Comparison of ENCODE assay signal across 8 cellular contexts in genomic region chr2:219278655-219279150, GRCh38. TPM values are rescaled to one million over a fixed set of nuclear protein-coding genes. Genes with fewer than 3 reads are reported as not detected.
DNase-seq lines count a peak whose midpoint lies in the region; ATAC-seq, FAIRE-seq and TF ChIP-seq lines count a peak whose summit lies in the region.

No MANE protein-coding gene starts in this region.

- H4K5ac ChIP-seq in H1 (ENCODE audit: insufficient read length, low read depth, low read length), result peak overlapping the region; percentile 41

- no peak for TF ChIP-seq EP300 in H1 (IDR thresholded peaks at IDR 0.05; ENCODE audit: borderline replicate concordance in 1 of 2, low read depth in 2 of 2, low read length in 2 of 2)

- H3K23me2 ChIP-seq in H1 (ENCODE audit: low read depth, low read length), result peaks cover 8% of the 10 kb centered on the region; the same call in 1 of the 2 replicates

- peak; percentile 24 for FAIRE-seq in H1 (lab: Jason Lieb, UNC)

- peaks cover 31% of the 10 kb centered on the region for H3K36me3 ChIP-seq in CD4-positive, alpha-beta memory T cell (ENCODE audit: insufficient read depth, low read length)
- H3K36me3 ChIP-seq in H1 (ENCODE audit: control insufficient read depth in 2 of 4, insufficient read depth in 4 of 4, low read length in 3 of 4), result peaks cover 0 to 4% (median under 1%) of the 10 kb centered on the region in 4 experiments; a peak in 2 of 8 replicates
- peaks cover 8% of the 10 kb centered on the region for H3K36me3 ChIP-seq in neuron (ENCODE audit: insufficient read depth, low read length)

- peak overlapping the region; percentile 19; the same call in 1 of the 2 replicates for H2BK15ac ChIP-seq in H1 (ENCODE audit: low read length)

- no peak overlapping the region for H2BK20ac ChIP-seq in H1 (ENCODE audit: low read length)

- peaks cover 17 to 51% (median 40%) of the 10 kb centered on the region in 4 donors for H3K4me1 Mint-ChIP-seq in CD4-positive, alpha-beta memory T cell

- H3K79me1 ChIP-seq in H1 (ENCODE audit: low read depth, low read length), result no peaks in the 10 kb centered on the region; the same call in 1 of the 2 replicates

- H2AFZ ChIP-seq in H1 (ENCODE audit: low read length), result no peak overlapping the region
- H2AFZ ChIP-seq in neuron (ENCODE audit: low read depth, low read length), result peak overlapping the region; percentile 31

- no peak overlapping the region for H4K91ac ChIP-seq in H1 (replicated peaks; ENCODE audit: insufficient read length, low read length)

- H3K4me3 Mint-ChIP-seq in CD4-positive, alpha-beta memory T cell, result peak overlapping the region; percentile 82 to 98 (median 93)

- H3K4ac ChIP-seq in H1 (replicated peaks; ENCODE audit: insufficient read length, low read depth, low read length), result no peak overlapping the region

- POLR2A ChIA-PET in CD4-positive, alpha-beta memory T cell (lab: Charles Lee; ENCODE audit: partially characterized antibody), result interaction anchor here (0.8 to 10.9 kb wide), 23 partner anchors 11 to 319 kb away, joined by 3 to 338 read pairs (median 7); partner anchors contain the start of genes ABCB6, ANKZF1, ATG9A and CNPPD1
- POLR2A ChIA-PET in H1 (lab: Charles Lee; ENCODE audit: partially characterized antibody), result interaction anchor here (0.7 to 4.5 kb wide), 13 partner anchors 12 to 103 kb away, joined by 3 to 33 read pairs (median 4); partner anchors contain the start of genes ABCB6, ATG9A, GLB1L and PTPRN

- H2BK12ac ChIP-seq in H1 (ENCODE audit: low read depth, low read length), result no peak overlapping the region

- CTCF ChIA-PET in CD4-positive, alpha-beta memory T cell (lab: Charles Lee; ENCODE audit: partially characterized antibody), result interaction anchor here (0.8 to 14.0 kb wide), 15 partner anchors 9 to 105 kb away, joined by 3 to 208 read pairs (median 16); partner anchors contain the start of genes ANKZF1, ATG9A, CNPPD1 and GLB1L
- CTCF ChIA-PET in H1 (lab: Charles Lee; ENCODE audit: partially characterized antibody), result interaction anchor here (0.6 to 12.1 kb wide), 24 partner anchors 12 to 1522 kb away, joined by 3 to 220 read pairs (median 4); partner anchors contain the start of genes ABCB6, GLB1L, STK16 and TUBA4A

- peak overlapping the region; percentile 96 to 100 (median 100) for H3K27ac Mint-ChIP-seq in CD4-positive, alpha-beta memory T cell

- intact Hi-C loops in CD4-positive, alpha-beta memory T cell (cut with micrococcal nuclease), result loop anchor here (1.0 to 10.0 kb wide), 10 partner anchors 17 to 384 kb away; partner anchors contain the start of genes ANKZF1, ATG9A, CHPF and NHEJ1

- H2BK120ac ChIP-seq in H1 (replicated peaks; ENCODE audit: low read depth, low read length), result no peak overlapping the region

- H2BK5ac ChIP-seq in H1 (ENCODE audit: low read depth, low read length), result peak overlapping the region; percentile 66; the same call in 1 of the 2 replicates

- H2AK5ac ChIP-seq in H1 (ENCODE audit: low read depth, low read length), result no peak overlapping the region; the same call in 1 of the 2 replicates

- H3K27me3 ChIP-seq in CD4-positive, alpha-beta memory T cell (ENCODE audit: insufficient read depth, low read length), result no peaks in the 10 kb centered on the region
- no peaks in the 10 kb centered on the region; a peak in 1 of 7 replicates for H3K27me3 ChIP-seq in H1 (replicated peaks in 1 of 4; ENCODE audit: control insufficient read depth in 3 of 4, extremely low read depth in 1 of 4, insufficient read depth in 3 of 4, low read length in 3 of 4)
- H3K27me3 ChIP-seq in neuron (ENCODE audit: insufficient read depth, low read length), result peaks cover 5% of the 10 kb centered on the region

- WGBS in H1 (ENCODE audit: extremely low coverage in 1 of 2, insufficient coverage in 1 of 2, insufficient read length in 1 of 2, insufficient replicate concordance in 2 of 2, low coverage in 1 of 2, low lambda C conversion rate in 2 of 2, missing lambda C conversion rate in 1 of 2), 2 experiments, result 36% methylated on average over 9 of the region's 9 CpGs; no CpG with 5 or more reads in 1 of the 2 experiments

- peak overlapping the region in 3 of 4 experiments; percentile 38 to 49 (median 41); a peak in 3 of 7 replicates for H3K9ac ChIP-seq in H1 (replicated peaks in 1 of 4; ENCODE audit: extremely low read depth in 1 of 4, low read depth in 3 of 4, low read length in 3 of 4)

- H3K4me3 ChIP-seq in CD4-positive, alpha-beta memory T cell (ENCODE audit: low read length in 2 of 2), result peak overlapping the region in 1 of 2 donors; percentile 63
- H3K4me3 ChIP-seq in H1 (ENCODE audit: extremely low read depth in 1 of 4, insufficient read depth in 2 of 4, low read depth in 3 of 4, low read length in 4 of 4), result peak overlapping the region; percentile 45 to 75 (median 52)
- peak overlapping the region; percentile 57 for H3K4me3 ChIP-seq in neuron (ENCODE audit: low read length)

- no peaks in the 10 kb centered on the region for H3K9me3 ChIP-seq in CD4-positive, alpha-beta memory T cell (ENCODE audit: control insufficient read depth in 1 of 2, low read length in 2 of 2)
- no peaks in the 10 kb centered on the region for H3K9me3 ChIP-seq in H1 (ENCODE audit: insufficient read depth in 2 of 2, low read depth in 1 of 2, low read length in 1 of 2)
- H3K9me3 ChIP-seq in neuron (ENCODE audit: low read length), result no peaks in the 10 kb centered on the region

- TF ChIP-seq RAD21 in H1 (IDR thresholded peaks at IDR 0.05 in 1 of 2, conservative IDR thresholded peaks at IDR 0.05 in 1 of 2; ENCODE audit: low read depth in 2 of 2, low read length in 2 of 2), result no peak

- H3K9me3 Mint-ChIP-seq in CD4-positive, alpha-beta memory T cell, result no peaks in the 10 kb centered on the region

- peaks cover 40% of the 10 kb centered on the region for H3K4me1 ChIP-seq in CD4-positive, alpha-beta memory T cell (ENCODE audit: insufficient read depth, low read length)
- H3K4me1 ChIP-seq in H1 (replicated peaks in 1 of 4; ENCODE audit: control insufficient read depth in 3 of 4, insufficient read depth in 4 of 4, low read length in 3 of 4) (peaks cover 9 to 23% (median 14%) of the 10 kb centered on the region in 4 experiments), neuron (ENCODE audit: insufficient read depth, low read length) (peaks cover 30% of the 10 kb centered on the region)

- H3K14ac ChIP-seq in H1 (ENCODE audit: insufficient read length), result no peak overlapping the region

- no peak for TF ChIP-seq CTCF in H1 (IDR thresholded peaks at IDR 0.05; ENCODE audit: control extremely low read depth in 1 of 3, insufficient read depth in 1 of 3, low read depth in 1 of 3, low read length in 3 of 3)

- peak overlapping the region; percentile 87; the same call in 1 of the 2 replicates for H3K18ac ChIP-seq in H1 (ENCODE audit: extremely low read depth, low read length)

- H3K79me2 ChIP-seq in H1 (ENCODE audit: control insufficient read depth in 1 of 2, insufficient read depth in 2 of 2, low read length in 2 of 2), result no peaks in the 10 kb centered on the region

- no peak overlapping the region; the same call in 1 of the 2 replicates for H4K8ac ChIP-seq in H1 (ENCODE audit: extremely low read depth, insufficient read depth, low read length)

- TF ChIP-seq POLR2A in H1 (IDR thresholded peaks at IDR 0.05; ENCODE audit: control extremely low read depth in 1 of 2, low read depth in 2 of 2, low read length in 2 of 2), result no peak

- no peaks in the 10 kb centered on the region for H4K20me1 ChIP-seq in H1 (replicated peaks in 1 of 2; ENCODE audit: control insufficient read depth in 1 of 2, insufficient read depth in 2 of 2, low read length in 2 of 2)

- ATAC-seq in HG03457 (IDR thresholded peaks at IDR 0.05; ENCODE audit: unreplicated experiment) (no peak), GM19035 (IDR thresholded peaks at IDR 0.05; ENCODE audit: unreplicated experiment) (no peak)

- H3K56ac ChIP-seq in H1 (replicated peaks; ENCODE audit: insufficient read length, low read depth, low read length), result no peak overlapping the region

- H3K36me3 Mint-ChIP-seq in CD4-positive, alpha-beta memory T cell, result peaks cover 27 to 40% of the 10 kb centered on the region in 2 donors

- no peaks in the 10 kb centered on the region for H3K27me3 Mint-ChIP-seq in CD4-positive, alpha-beta memory T cell

- no peak overlapping the region for H3K23ac ChIP-seq in H1 (ENCODE audit: insufficient read length)

- H3K4me2 ChIP-seq in H1 (ENCODE audit: insufficient read depth in 1 of 2, low read depth in 2 of 2, low read length in 2 of 2), result peak overlapping the region; percentile 73 to 87

- DNase-seq in CD4-positive, alpha-beta memory T cell, result no peak
- DNase-seq in NAMALWA (ENCODE audit: low spot score), result peak; percentile 82
- DNase-seq in H1 (ENCODE audit: low read depth in 1 of 2, low spot score in 2 of 2), result no peak
- no peak for DNase-seq in NCI-H774 (lab: John Stamatoyannopoulos, UW)
- no peak for DNase-seq in SHP77 treated with DMSO at 0.1 percent for 48 hours (lab: John Stamatoyannopoulos, UW)

- H3K27ac ChIP-seq in CD4-positive, alpha-beta memory T cell (ENCODE audit: low read depth, low read length), result peak overlapping the region; percentile 98
- peak overlapping the region; percentile 66; the same call in 1 of the 2 replicates for H3K27ac ChIP-seq in H1 (ENCODE audit: low read depth, low read length)

RNA-seq across cellular contexts. Expression of gene DNAJB2, which starts 0.5 kb away (rescaled TPM):
- 100 to 1,000 TPM; 110 to 117 TPM for total RNA-seq in CD4-positive, alpha-beta memory T cell
- polyA plus RNA-seq in CD4-positive, alpha-beta memory T cell, result 1 to 10 TPM; 4.1 to 6.8 TPM
- 26.3 and 33.5 TPM in 2 replicates for total RNA-seq in H1 (2021; fragmentation: NEBNext Ultra II Directional; extraction: Animal tissue kit (Norgen Biotek cat#: 25700))
- polyA plus RNA-seq in H1 (2011; rRNA removed), result 21.0 and 28.6 TPM in 2 replicates
- polyA plus RNA-seq in H1 (2011; cell fraction: cytosol; rRNA removed), result 22.5 TPM
- 52.6 TPM for polyA plus RNA-seq in H1 (2011; cell fraction: nucleus; rRNA removed)
- polyA plus RNA-seq in H1 (2012, experiment 1 of 2), result 21.6 to 24.7 TPM (median 23.8 TPM) in 4 replicates
- polyA plus RNA-seq in H1 (2012, experiment 2 of 2), result 15.1 TPM
- 21.5 TPM for polyA plus RNA-seq in H1 (2013, experiment 1 of 2)
- polyA plus RNA-seq in H1 (2013, experiment 2 of 2), result 20.5 TPM
- polyA minus RNA-seq in H1 (2011; rRNA and poly(A)+ RNA removed), result 15.1 and 15.9 TPM in 2 replicates
- 10.3 TPM for polyA minus RNA-seq in H1 (2011; cell fraction: cytosol; rRNA and poly(A)+ RNA removed)
- 16.1 TPM for polyA minus RNA-seq in H1 (2011; cell fraction: nucleus; rRNA and poly(A)+ RNA removed)

RNA-seq across cellular contexts. Expression of gene TUBA4A, which starts 25.0 kb away (rescaled TPM):
- total RNA-seq in CD4-positive, alpha-beta memory T cell, result 100 to 1,000 TPM; 242 to 259 TPM
- 100 to 1,000 TPM; 157 to 268 TPM for polyA plus RNA-seq in CD4-positive, alpha-beta memory T cell
- 59.5 and 67.3 TPM in 2 replicates for total RNA-seq in H1 (2021; fragmentation: NEBNext Ultra II Directional; extraction: Animal tissue kit (Norgen Biotek cat#: 25700))
- polyA plus RNA-seq in H1 (2011; rRNA removed), result 172 and 174 TPM in 2 replicates
- polyA plus RNA-seq in H1 (2011; cell fraction: cytosol; rRNA removed), result 93.1 TPM
- 114 TPM for polyA plus RNA-seq in H1 (2011; cell fraction: nucleus; rRNA removed)
- 59.2 to 76.9 TPM (median 63.8 TPM) in 4 replicates for polyA plus RNA-seq in H1 (2012, experiment 1 of 2)
- polyA plus RNA-seq in H1 (2012, experiment 2 of 2), result 64.6 TPM
- polyA plus RNA-seq in H1 (2013, experiment 1 of 2), result 87.7 TPM
- 77.5 TPM for polyA plus RNA-seq in H1 (2013, experiment 2 of 2)
- polyA minus RNA-seq in H1 (2011; rRNA and poly(A)+ RNA removed), result 31.2 and 39.5 TPM in 2 replicates
- polyA minus RNA-seq in H1 (2011; cell fraction: cytosol; rRNA and poly(A)+ RNA removed), result 15.0 TPM
- polyA minus RNA-seq in H1 (2011; cell fraction: nucleus; rRNA and poly(A)+ RNA removed), result 20.9 TPM

RNA-seq across cellular contexts. Expression of gene TUBA4B, which starts 25.7 kb away (rescaled TPM):
- not detected for total RNA-seq in CD4-positive, alpha-beta memory T cell
- not detected for polyA plus RNA-seq in CD4-positive, alpha-beta memory T cell
- 0.24 TPM in 1 of 2 replicates, not detected in the other for total RNA-seq in H1 (2021; fragmentation: NEBNext Ultra II Directional; extraction: Animal tissue kit (Norgen Biotek cat#: 25700))
- 0.08 and 0.25 TPM in 2 replicates for polyA plus RNA-seq in H1 (2011; rRNA removed)
- 0.10 TPM for polyA plus RNA-seq in H1 (2011; cell fraction: cytosol; rRNA removed)
- polyA plus RNA-seq in H1 (2011; cell fraction: nucleus; rRNA removed), result 0.23 TPM
- not detected in 4 replicates for polyA plus RNA-seq in H1 (2012, experiment 1 of 2)
- polyA plus RNA-seq in H1 (2012, experiment 2 of 2), result not detected
- polyA plus RNA-seq in H1 (2013, experiment 1 of 2), result 0.08 TPM
- polyA plus RNA-seq in H1 (2013, experiment 2 of 2), result 0.07 TPM
- 0.13 TPM in 1 of 2 replicates, not detected in the other for polyA minus RNA-seq in H1 (2011; rRNA and poly(A)+ RNA removed)
- polyA minus RNA-seq in H1 (2011; cell fraction: cytosol; rRNA and poly(A)+ RNA removed), result not detected
- polyA minus RNA-seq in H1 (2011; cell fraction: nucleus; rRNA and poly(A)+ RNA removed), result not detected

RNA-seq across cellular contexts. Expression of gene PTPRN, which starts 30.5 kb away (rescaled TPM):
- not detected for total RNA-seq in CD4-positive, alpha-beta memory T cell
- under 1 TPM in 1 of 2 donors, not detected in 1; 0.31 TPM for polyA plus RNA-seq in CD4-positive, alpha-beta memory T cell
- 5.2 and 5.4 TPM in 2 replicates for total RNA-seq in H1 (2021; fragmentation: NEBNext Ultra II Directional; extraction: Animal tissue kit (Norgen Biotek cat#: 25700))
- 8.2 and 17.4 TPM in 2 replicates for polyA plus RNA-seq in H1 (2011; rRNA removed)
- polyA plus RNA-seq in H1 (2011; cell fraction: cytosol; rRNA removed), result 8.2 TPM
- 17.7 TPM for polyA plus RNA-seq in H1 (2011; cell fraction: nucleus; rRNA removed)
- polyA plus RNA-seq in H1 (2012, experiment 1 of 2), result 5.5 to 8.5 TPM (median 7.6 TPM) in 4 replicates
- 5.3 TPM for polyA plus RNA-seq in H1 (2012, experiment 2 of 2)
- 14.0 TPM for polyA plus RNA-seq in H1 (2013, experiment 1 of 2)
- 13.1 TPM for polyA plus RNA-seq in H1 (2013, experiment 2 of 2)
- 6.9 and 11.9 TPM in 2 replicates for polyA minus RNA-seq in H1 (2011; rRNA and poly(A)+ RNA removed)
- polyA minus RNA-seq in H1 (2011; cell fraction: cytosol; rRNA and poly(A)+ RNA removed), result 7.1 TPM
- polyA minus RNA-seq in H1 (2011; cell fraction: nucleus; rRNA and poly(A)+ RNA removed), result 6.9 TPM

RNA-seq across cellular contexts. Expression of gene STK16, which starts 33.4 kb away (rescaled TPM):
- total RNA-seq in CD4-positive, alpha-beta memory T cell, result 10 to 100 TPM; 19.3 to 21.1 TPM
- 10 to 100 TPM; 15.3 to 15.4 TPM for polyA plus RNA-seq in CD4-positive, alpha-beta memory T cell
- 17.0 and 21.3 TPM in 2 replicates for total RNA-seq in H1 (2021; fragmentation: NEBNext Ultra II Directional; extraction: Animal tissue kit (Norgen Biotek cat#: 25700))
- polyA plus RNA-seq in H1 (2011; rRNA removed), result 51.4 and 69.9 TPM in 2 replicates
- polyA plus RNA-seq in H1 (2011; cell fraction: cytosol; rRNA removed), result 57.6 TPM
- 61.7 TPM for polyA plus RNA-seq in H1 (2011; cell fraction: nucleus; rRNA removed)
- polyA plus RNA-seq in H1 (2012, experiment 1 of 2), result 24.0 to 34.8 TPM (median 27.4 TPM) in 4 replicates
- 17.0 TPM for polyA plus RNA-seq in H1 (2012, experiment 2 of 2)
- polyA plus RNA-seq in H1 (2013, experiment 1 of 2), result 12.3 TPM
- polyA plus RNA-seq in H1 (2013, experiment 2 of 2), result 10.4 TPM
- 36.1 and 47.0 TPM in 2 replicates for polyA minus RNA-seq in H1 (2011; rRNA and poly(A)+ RNA removed)
- polyA minus RNA-seq in H1 (2011; cell fraction: cytosol; rRNA and poly(A)+ RNA removed), result 12.3 TPM
- polyA minus RNA-seq in H1 (2011; cell fraction: nucleus; rRNA and poly(A)+ RNA removed), result 36.2 TPM
